ENCODE assay signal across 22 cellular contexts in the genomic region with DNA sequence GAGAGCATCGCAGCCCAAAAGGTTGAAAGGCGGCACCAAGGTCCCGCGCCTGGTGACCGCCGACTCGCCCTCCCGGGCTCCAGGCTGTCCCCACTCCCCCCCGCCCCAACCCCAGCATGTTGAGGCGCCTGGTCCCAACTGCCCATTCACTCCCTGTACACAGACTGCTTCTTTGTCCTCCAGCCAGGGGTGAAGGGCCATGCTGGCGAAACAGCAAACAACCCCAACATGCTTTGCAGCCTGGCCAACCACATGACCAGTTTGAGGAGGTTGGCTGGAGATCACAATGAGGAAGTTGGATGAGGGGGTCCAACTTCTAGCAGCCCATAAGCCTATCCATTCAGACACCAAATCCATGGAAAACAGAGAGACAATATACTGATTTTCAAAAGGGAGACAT. TPM values are rescaled to one million over a fixed set of nuclear protein-coding genes. Genes with fewer than 3 reads are reported as not detected.
DNase-seq lines count a peak whose midpoint lies in the region; ATAC-seq and TF ChIP-seq lines count a peak whose summit lies in the region.
"Had no signal": no experiment of that assay in that cellular context is flagged by ENCODE, and none has a peak within 500 bp of the region (broad histone marks: within the 10 kb centered on the region; RNA-seq: fewer than 3 reads in every experiment).

No MANE protein-coding gene starts in this region.

- TF ChIP-seq CTCF in DOHH2 (IDR thresholded peaks at IDR 0.05; ENCODE audit: low read depth, low read length, poor library complexity, severe bottlenecking) (no peak), spleen (IDR thresholded peaks at IDR 0.05 in 8 of 11, conservative IDR thresholded peaks at IDR 0.05 in 3 of 11) (no peak), tibial artery (IDR thresholded peaks at IDR 0.05) (no peak)

- H4K20me1 ChIP-seq in DOHH2 (ENCODE audit: control insufficient read depth, insufficient read depth, low read depth, low read length) = peaks cover 13% of the 10 kb centered on the region

- H3K9me3 ChIP-seq in DOHH2 (ENCODE audit: control insufficient read depth, insufficient read depth, low read length) (peaks cover 4% of the 10 kb centered on the region; the same call in 1 of the 2 replicates), muscle layer of colon (ENCODE audit: low read length) (no peaks in the 10 kb centered on the region), spleen (no peaks in the 10 kb centered on the region), tibial artery (no peaks in the 10 kb centered on the region)
- H3K9me3 ChIP-seq: gastrocnemius medialis, stomach had no signal

- ATAC-seq in HG03135 (IDR thresholded peaks at IDR 0.05; ENCODE audit: unreplicated experiment) (no peak), HG03159 (IDR thresholded peaks at IDR 0.05; ENCODE audit: unreplicated experiment) (no peak)
- ATAC-seq: gastrocnemius medialis had no signal

- TF ChIP-seq POLR2A in spleen (IDR thresholded peaks at IDR 0.05) = no peak

- H3K4me2 ChIP-seq in DOHH2 (ENCODE audit: low read length) = peak overlapping the region; percentile 70
- H3K4me2 ChIP-seq: PC-9 had no signal

- peak overlapping the region; percentile 78 for H3K27ac ChIP-seq in DOHH2 (ENCODE audit: low read depth, low read length)
- peak overlapping the region; percentile 90 for H3K27ac ChIP-seq in cingulate gyrus (ENCODE audit: low read depth, low read length)
- H3K27ac ChIP-seq in muscle layer of colon (ENCODE audit: low read depth, low read length) = peak overlapping the region; percentile 83
- H3K27ac ChIP-seq in spleen = peak overlapping the region in 6 of 8 donors; percentile 20 to 76 (median 66)
- no peak overlapping the region for H3K27ac ChIP-seq in tibial artery
- H3K27ac ChIP-seq: gastrocnemius medialis, HL-60, PC-9 had no signal

- no peaks in the 10 kb centered on the region for H3K27me3 ChIP-seq in DOHH2 (ENCODE audit: control insufficient read depth, low read length)
- no peaks in the 10 kb centered on the region for H3K27me3 ChIP-seq in muscle layer of colon (ENCODE audit: control insufficient read depth in 1 of 2, insufficient read depth in 2 of 2, low read length in 2 of 2)
- no peaks in the 10 kb centered on the region for H3K27me3 ChIP-seq in spleen (replicated peaks in 1 of 7)
- H3K27me3 ChIP-seq in tibial artery = peaks cover 0 to 35% of the 10 kb centered on the region in 2 donors
- H3K27me3 ChIP-seq: stomach had no signal

- H3K36me3 ChIP-seq in DOHH2 (ENCODE audit: control insufficient read depth, low read length) = peaks cover 29% of the 10 kb centered on the region
- peaks cover 21% of the 10 kb centered on the region for H3K36me3 ChIP-seq in muscle layer of colon (ENCODE audit: insufficient read depth, low read length)
- no peaks in the 10 kb centered on the region for H3K36me3 ChIP-seq in spleen
- no peaks in the 10 kb centered on the region for H3K36me3 ChIP-seq in tibial artery
- H3K36me3 ChIP-seq: gastrocnemius medialis, stomach had no signal

- H3K4me3 ChIP-seq in DOHH2 (ENCODE audit: low read length) (no peak overlapping the region), muscle layer of colon (ENCODE audit: low read depth in 1 of 2, low read length in 2 of 2) (peak overlapping the region in 1 of 2 donors; percentile 7), spleen (no peak overlapping the region), tibial artery (no peak overlapping the region)
- H3K4me3 ChIP-seq: gastrocnemius medialis, PC-9, stomach had no signal

- intact Hi-C loops in spleen (cut with DNase I; ENCODE audit: low total_unique reads) (no loop called here), tibial artery (cut with DNase I; ENCODE audit: low total_unique reads) (no loop called here)

- peaks cover 29% of the 10 kb centered on the region for H3F3A ChIP-seq in DOHH2 (ENCODE audit: control insufficient read depth, insufficient read depth)

- no peak overlapping the region for H3K9ac ChIP-seq in muscle layer of colon (ENCODE audit: low read length)

- WGBS in spleen, 5 donors = 84 to 94% (median 85%) methylated on average over 9 to 11 of the region's 11 CpGs

- peaks cover 48% of the 10 kb centered on the region for H3K79me2 ChIP-seq in DOHH2 (ENCODE audit: control insufficient read depth, low read length)

- peaks cover 86% of the 10 kb centered on the region for H3K4me1 ChIP-seq in DOHH2 (ENCODE audit: control insufficient read depth, low read length)
- H3K4me1 ChIP-seq in muscle layer of colon (ENCODE audit: insufficient read depth, low read length) = peaks cover 81% of the 10 kb centered on the region
- peaks cover 0 to 65% (median 25%) of the 10 kb centered on the region in 6 donors for H3K4me1 ChIP-seq in spleen
- H3K4me1 ChIP-seq in tibial artery = no peaks in the 10 kb centered on the region
- H3K4me1 ChIP-seq: gastrocnemius medialis had no signal

- no peaks in the 10 kb centered on the region for H3K9me2 ChIP-seq in DOHH2 (replicated peaks; ENCODE audit: control insufficient read depth, low read length)

- DNase-seq in spleen (no peak), tibial artery (no peak)
- no peak for DNase-seq in effector CD8-positive, alpha-beta T cell (lab: John Stamatoyannopoulos, UW)
- DNase-seq: activated gamma-delta T cell treated with Interleukin-2 at 50 U/mL for 16 hours; activated T-cell treated with anti-CD3 and anti-CD28 coated beads, Interleukin-2, amount 50 U/mL, for 1 hour; amniotic stem cell; CD4-positive, alpha-beta memory T cell; DMS 273 treated with DMSO at 0.1 percent for 48 hours; gastrocnemius medialis; naive B cell; NCI-H1105; PC-9; SIG-M5; small intestine; stimulated activated CD4-positive, alpha-beta T cell treated with anti-CD3 and anti-CD28 coated beads, Interleukin-4, amount 100 ng/mL, for 1 hour; stomach had no signal

RNA-seq across cellular contexts. Expression of gene PDE9A, which starts 13.5 kb away (rescaled TPM):
- 10 to 100 TPM; 15.1 to 45.5 (median 24.9) TPM for total RNA-seq in spleen
- 10 to 100 TPM in 2 of 3 donors, 1 to 10 TPM in 1; 7.9 to 33.5 (median 18.2) TPM for polyA plus RNA-seq in spleen

Comparison
In these comparisons a context has a peak if more than half of its experiments do, and no peak if none do; other contexts are left out.
1. H3K27ac ChIP-seq: peak in DOHH2 (single experiment), cingulate gyrus (single experiment), muscle layer of colon (single experiment) and spleen (6 of 8); none in tibial artery (0 of 2).